In genomic region chrX:8233091-8233490, GRCh38 we compare ENCODE assay signal across 21 cellular contexts.
DNase-seq lines count a peak whose midpoint lies in the region; ATAC-seq, FAIRE-seq and TF ChIP-seq lines count a peak whose summit lies in the region.
"Had no signal": no experiment of that assay in that cellular context is flagged by ENCODE, and none has a peak within 500 bp of the region (broad histone marks: within the 10 kb centered on the region; RNA-seq: fewer than 3 reads in every experiment).

No MANE protein-coding gene starts in this region.

- TF ChIP-seq CTCF in astrocyte (IDR thresholded peaks at IDR 0.05; ENCODE audit: insufficient read depth, low read depth, low read length): no peak
- no peak for TF ChIP-seq CTCF in astrocyte of the spinal cord (IDR thresholded peaks at IDR 0.05; ENCODE audit: low read depth, low read length)
- no peak for TF ChIP-seq CTCF in choroid plexus epithelial cell (conservative IDR thresholded peaks at IDR 0.05; ENCODE audit: low read depth, low read length)
- TF ChIP-seq CTCF in MM.1S (IDR thresholded peaks at IDR 0.05; ENCODE audit: low read length): no peak

- FAIRE-seq in astrocyte (lab: Jason Lieb, UNC): no peak
- FAIRE-seq: GM12891, H54 had no signal

- H3F3A ChIP-seq in MM.1S (ENCODE audit: insufficient read depth, low read length): no peaks in the 10 kb centered on the region

- H3K4me1 ChIP-seq in astrocyte (ENCODE audit: insufficient read depth, low read length) (no peaks in the 10 kb centered on the region), MM.1S (ENCODE audit: low read length) (no peaks in the 10 kb centered on the region)
- H3K4me1 ChIP-seq: A549, HAP-1 had no signal

- no peak overlapping the region for H3K27ac Mint-ChIP-seq in astrocyte (ENCODE audit: unreplicated experiment)
- no peak overlapping the region for H3K27ac Mint-ChIP-seq in activated T-helper 17 cell treated with anti-CD3 and anti-CD28 coated beads, Interleukin-2, amount 50 U/mL, for 72 hours
- H3K27ac Mint-ChIP-seq: CD4-positive, alpha-beta memory T cell; HFFc6 had no signal

- no peak overlapping the region for H3K4me3 Mint-ChIP-seq in astrocyte (ENCODE audit: unreplicated experiment)
- H3K4me3 Mint-ChIP-seq in activated T-helper 17 cell treated with anti-CD3 and anti-CD28 coated beads, Interleukin-2, amount 50 U/mL, for 72 hours: no peak overlapping the region
- H3K4me3 Mint-ChIP-seq: CD4-positive, alpha-beta memory T cell; HFFc6 had no signal

- H4K20me1 ChIP-seq in astrocyte (ENCODE audit: insufficient read depth, low read length) (no peaks in the 10 kb centered on the region), MM.1S (ENCODE audit: insufficient read depth, low read length) (no peaks in the 10 kb centered on the region)

- H3K4me1 Mint-ChIP-seq in astrocyte (ENCODE audit: low read depth, unreplicated experiment): peaks cover 2% of the 10 kb centered on the region
- no peaks in the 10 kb centered on the region for H3K4me1 Mint-ChIP-seq in activated T-helper 17 cell treated with anti-CD3 and anti-CD28 coated beads, Interleukin-2, amount 50 U/mL, for 72 hours
- H3K4me1 Mint-ChIP-seq: CD4-positive, alpha-beta memory T cell had no signal

- no peak overlapping the region for H3K9ac ChIP-seq in astrocyte (ENCODE audit: low read length)
- H3K9ac ChIP-seq in MM.1S (ENCODE audit: low read length): no peak overlapping the region

- H3K9me3 ChIP-seq in astrocyte (ENCODE audit: insufficient read depth, low read depth, low read length) (no peaks in the 10 kb centered on the region), MM.1S (replicated peaks; ENCODE audit: insufficient read depth, low read length) (no peaks in the 10 kb centered on the region)
- H3K9me3 ChIP-seq: A549 had no signal

- ATAC-seq in activated T-helper 17 cell treated with anti-CD3 and anti-CD28 coated beads, Interleukin-2, amount 50 U/mL, for 72 hours (replicated peaks): no peak
- ATAC-seq: A549 had no signal

- in situ Hi-C loops in astrocyte of the spinal cord (cut with HindIII; ENCODE audit: low sequenced_read_pairs): no loop called here

- H3K79me2 ChIP-seq in astrocyte (ENCODE audit: insufficient read depth, low read length) (no peaks in the 10 kb centered on the region), MM.1S (ENCODE audit: low read length) (no peaks in the 10 kb centered on the region)

- intact Hi-C loops in posterior cingulate gyrus (cut with DNase I): no loop called here

- H3K4me3 ChIP-seq in astrocyte (ENCODE audit: insufficient read depth, low read depth, low read length) (no peak overlapping the region), astrocyte of the spinal cord (ENCODE audit: low read depth, low read length) (no peak overlapping the region), choroid plexus epithelial cell (ENCODE audit: low read depth, low read length) (no peak overlapping the region), MM.1S (ENCODE audit: low read length) (no peak overlapping the region)
- H3K4me3 ChIP-seq: A549, HAP-1 had no signal

- no peaks in the 10 kb centered on the region for H3K9me2 ChIP-seq in MM.1S (replicated peaks; ENCODE audit: insufficient read depth, low read length)

- H3K4me2 ChIP-seq in astrocyte (ENCODE audit: low read length): no peak overlapping the region
- H3K4me2 ChIP-seq in MM.1S (ENCODE audit: low read depth, low read length): no peak overlapping the region
- H3K4me2 ChIP-seq: A549 had no signal

- DNase-seq in astrocyte (ENCODE audit: low read depth) (peak; percentile 60), astrocyte of the spinal cord (ENCODE audit: low read depth, low spot score) (peak; percentile 17), choroid plexus epithelial cell (ENCODE audit: low read depth) (peak; percentile 4), MM.1S (no peak), posterior cingulate gyrus (no peak)
- no peak for DNase-seq in activated CD4-positive, CD25-positive, alpha-beta regulatory T cell treated with anti-CD3 and anti-CD28 coated beads, Interleukin-2, amount 50 U/mL, for 72 hours
- DNase-seq: 8988T; C1 segment of cervical spinal cord; Calu3; CD4-positive, alpha-beta memory T cell; COR-L47; DMS53; DMS79 treated with DMSO at 0.1 percent for 48 hours; GF-D8; GOT3; HFFc6 had no signal

- no peaks in the 10 kb centered on the region for H3K36me3 Mint-ChIP-seq in astrocyte (ENCODE audit: low read depth, unreplicated experiment)
- H3K36me3 Mint-ChIP-seq in activated T-helper 17 cell treated with anti-CD3 and anti-CD28 coated beads, Interleukin-2, amount 50 U/mL, for 72 hours (ENCODE audit: low read depth): no peaks in the 10 kb centered on the region
- H3K36me3 Mint-ChIP-seq: CD4-positive, alpha-beta memory T cell had no signal

- H3K36me3 ChIP-seq in astrocyte (ENCODE audit: insufficient read depth, low read length) (no peaks in the 10 kb centered on the region), MM.1S (replicated peaks; ENCODE audit: insufficient read depth, low read length) (no peaks in the 10 kb centered on the region)
- H3K36me3 ChIP-seq: HAP-1 had no signal

- H3K27me3 ChIP-seq in astrocyte (ENCODE audit: insufficient read depth, low read length): no peaks in the 10 kb centered on the region
- H3K27me3 ChIP-seq in MM.1S (replicated peaks; ENCODE audit: insufficient read depth, low read length): no peaks in the 10 kb centered on the region

- peaks cover 2% of the 10 kb centered on the region for H3K9me3 Mint-ChIP-seq in astrocyte (ENCODE audit: unreplicated experiment)
- no peaks in the 10 kb centered on the region for H3K9me3 Mint-ChIP-seq in activated T-helper 17 cell treated with anti-CD3 and anti-CD28 coated beads, Interleukin-2, amount 50 U/mL, for 72 hours

- no peaks in the 10 kb centered on the region for H3K27me3 Mint-ChIP-seq in astrocyte (ENCODE audit: low read depth, unreplicated experiment)
- H3K27me3 Mint-ChIP-seq in activated T-helper 17 cell treated with anti-CD3 and anti-CD28 coated beads, Interleukin-2, amount 50 U/mL, for 72 hours: no peaks in the 10 kb centered on the region
- H3K27me3 Mint-ChIP-seq: CD4-positive, alpha-beta memory T cell had no signal

- H3K27ac ChIP-seq in astrocyte (ENCODE audit: low read depth, low read length): peak overlapping the region; percentile 19
- no peak overlapping the region for H3K27ac ChIP-seq in MM.1S (ENCODE audit: low read length)
- H3K27ac ChIP-seq: A549 had no signal

- H2AFZ ChIP-seq in astrocyte (ENCODE audit: low read depth, low read length): no peak overlapping the region
- no peak overlapping the region for H2AFZ ChIP-seq in MM.1S (ENCODE audit: low read length)

Comparison
In these comparisons a context has a peak if more than half of its experiments do, and no peak if none do; other contexts are left out.
1. DNase-seq: peak in astrocyte (single experiment), astrocyte of the spinal cord (single experiment) and choroid plexus epithelial cell (single experiment); none in MM.1S (single experiment), activated CD4-positive, CD25-positive, alpha-beta regulatory T cell treated with anti-CD3 and anti-CD28 coated beads, Interleukin-2, amount 50 U/mL, for 72 hours (single experiment) and posterior cingulate gyrus (0 of 10).